In the genomic region with DNA sequence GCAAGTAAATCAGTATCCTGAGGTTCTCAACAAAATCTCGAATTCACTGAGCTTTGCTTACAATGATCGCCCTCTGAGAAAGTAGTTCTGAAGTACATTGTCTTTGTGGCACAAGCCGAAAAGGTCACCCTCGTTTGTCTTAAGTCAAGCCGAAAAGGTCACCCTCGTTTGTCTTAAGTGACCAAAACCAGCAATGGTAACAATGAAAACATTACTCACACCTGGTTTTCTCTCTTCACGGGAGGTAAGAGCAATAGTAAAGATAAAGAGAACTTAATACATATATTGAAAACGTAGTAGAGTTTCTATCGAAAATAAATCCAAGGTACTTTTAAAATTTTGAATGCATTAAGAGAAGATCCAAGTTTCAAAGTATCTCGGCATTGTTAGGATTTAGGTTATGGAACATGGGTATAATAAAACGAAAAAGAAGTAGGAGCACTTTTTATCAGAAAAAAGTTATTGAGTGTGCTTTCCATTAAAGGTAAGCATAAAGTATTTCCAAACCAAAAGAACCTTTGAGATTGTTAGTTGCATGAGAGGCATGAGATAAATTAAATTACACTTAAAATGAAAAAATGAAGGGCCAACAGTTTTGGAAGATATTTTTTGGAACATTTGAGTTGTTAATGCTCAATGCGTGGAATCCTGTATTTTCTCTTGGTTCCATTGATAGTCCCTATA, we compare ENCODE assay signal across 1 cellular context.
TF ChIP-seq lines count a peak whose summit lies in the region.

No MANE protein-coding gene starts in this region.

TF ChIP-seq in H1, 55 proteins besides CTCF, POLR2A, EP300 and RAD21:
- TF ChIP-seq KDM4A (IDR thresholded peaks at IDR 0.05; ENCODE audit: low read depth, low read length, severe bottlenecking) (no peak), SP4 (IDR thresholded peaks at IDR 0.05; ENCODE audit: low read length) (no peak), YY1 (IDR thresholded peaks at IDR 0.05; ENCODE audit: low read depth, low read length) (no peak), JUND (IDR thresholded peaks at IDR 0.05; ENCODE audit: low read length) (no peak), ZNF274 (IDR thresholded peaks at IDR 0.05; ENCODE audit: borderline replicate concordance, extremely low read depth, low read length) (no peak), TCF12 (IDR thresholded peaks at IDR 0.05; ENCODE audit: low read depth, low read length) (no peak), GABPA (IDR thresholded peaks at IDR 0.05; ENCODE audit: borderline replicate concordance, insufficient read depth, low read length) (no peak), NRF1 (IDR thresholded peaks at IDR 0.05; ENCODE audit: low read depth, low read length) (no peak), NANOG (IDR thresholded peaks at IDR 0.05; ENCODE audit: insufficient read depth, low read depth, low read length, poor library complexity, severe bottlenecking) (no peak), SRF (IDR thresholded peaks at IDR 0.05; ENCODE audit: low read depth, low read length) (no peak), CEBPB (IDR thresholded peaks at IDR 0.05; ENCODE audit: low read depth, low read length) (no peak)
- TF ChIP-seq, protein P1, sequence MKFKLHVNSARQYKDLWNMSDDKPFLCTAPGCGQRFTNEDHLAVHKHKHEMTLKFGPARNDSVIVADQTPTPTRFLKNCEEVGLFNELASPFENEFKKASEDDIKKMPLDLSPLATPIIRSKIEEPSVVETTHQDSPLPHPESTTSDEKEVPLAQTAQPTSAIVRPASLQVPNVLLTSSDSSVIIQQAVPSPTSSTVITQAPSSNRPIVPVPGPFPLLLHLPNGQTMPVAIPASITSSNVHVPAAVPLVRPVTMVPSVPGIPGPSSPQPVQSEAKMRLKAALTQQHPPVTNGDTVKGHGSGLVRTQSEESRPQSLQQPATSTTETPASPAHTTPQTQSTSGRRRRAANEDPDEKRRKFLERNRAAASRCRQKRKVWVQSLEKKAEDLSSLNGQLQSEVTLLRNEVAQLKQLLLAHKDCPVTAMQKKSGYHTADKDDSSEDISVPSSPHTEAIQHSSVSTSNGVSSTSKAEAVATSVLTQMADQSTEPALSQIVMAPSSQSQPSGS (IDR thresholded peaks at IDR 0.05; ENCODE audit: low read length) = no peak
